ENCODE assay signal across 1 cellular context in the genomic region with DNA sequence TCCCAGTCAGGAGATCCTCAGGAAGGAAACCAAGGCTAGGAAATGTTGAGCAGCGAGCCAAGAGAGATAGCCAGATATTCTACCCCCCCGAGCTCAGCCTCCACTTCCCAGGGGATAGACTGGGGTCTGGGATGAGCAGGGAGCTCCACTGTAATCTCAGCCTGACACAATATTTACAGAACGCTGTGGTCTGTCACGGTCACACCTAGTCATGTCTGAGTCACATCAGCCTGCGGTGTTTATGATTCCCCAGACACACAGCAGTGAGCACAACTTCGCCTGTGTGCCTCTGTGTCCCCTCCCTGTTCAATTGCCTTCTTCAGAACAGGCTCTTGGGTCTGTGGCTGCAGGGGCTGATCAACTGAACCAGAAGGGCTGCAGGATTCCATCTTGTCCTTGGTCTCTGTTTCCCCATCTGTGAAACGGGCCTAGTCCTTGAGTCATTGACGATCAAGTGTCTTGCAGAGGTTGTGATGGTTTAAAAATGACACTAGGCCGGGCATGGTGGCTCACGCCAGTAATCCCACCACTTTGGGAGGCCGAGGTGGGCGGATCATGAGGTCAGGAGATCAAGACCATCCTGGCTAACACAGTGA.
TF ChIP-seq lines count a peak whose summit lies in the region.

No MANE protein-coding gene starts in this region.

TF ChIP-seq in GM23338, 12 proteins besides CTCF, POLR2A, EP300 and RAD21 (continued from another document):
- TF ChIP-seq ZNF462 (CRISPR knock-in tag; IDR thresholded peaks at IDR 0.05) = no peak
